8 cellular contexts compared by ENCODE assay signal in genomic region chr13:111429064-111429558, GRCh38.
DNase-seq lines count a peak whose midpoint lies in the region; ATAC-seq and TF ChIP-seq lines count a peak whose summit lies in the region.

No MANE protein-coding gene starts in this region.

- no peak overlapping the region for H3K18ac ChIP-seq in trophoblast cell (ENCODE audit: low read length)

- H3K36me3 Mint-ChIP-seq in CD4-positive, alpha-beta T cell (ENCODE audit: low read depth) = no peaks in the 10 kb centered on the region

- H4K91ac ChIP-seq in trophoblast cell (ENCODE audit: low read depth, low read length) = no peak overlapping the region

- CTCF ChIA-PET in CD4-positive, alpha-beta T cell (lab: Charles Lee) = no interaction called here

- H2BK5ac ChIP-seq in trophoblast cell (ENCODE audit: low read depth, low read length, poor library complexity) = no peak overlapping the region

- H3K14ac ChIP-seq in trophoblast cell (ENCODE audit: low read length) = no peak overlapping the region

- H3K4me1 Mint-ChIP-seq in CD4-positive, alpha-beta T cell (ENCODE audit: low read depth) = no peaks in the 10 kb centered on the region

- H3K4me2 ChIP-seq in fibroblast of lung (ENCODE audit: extremely low read depth, insufficient read depth, low read length) (no peak overlapping the region), trophoblast cell (ENCODE audit: low read length) (peak overlapping the region; percentile 70)

- intact Hi-C loops in CD4-positive, alpha-beta T cell (cut with DNase I, micrococcal nuclease) = no loop called here

- peaks cover 15% of the 10 kb centered on the region for H3K27me3 Mint-ChIP-seq in CD4-positive, alpha-beta T cell

- H3K9me3 ChIP-seq in CD4-positive, alpha-beta T cell (ENCODE audit: control insufficient read depth, low read length) = no peaks in the 10 kb centered on the region
- H3K9me3 ChIP-seq in fibroblast of lung (ENCODE audit: control insufficient read depth, insufficient read depth, low read depth, low read length) (no peaks in the 10 kb centered on the region), trophoblast cell (ENCODE audit: insufficient read depth, low read depth, low read length) (peaks cover 3% of the 10 kb centered on the region)

- H3K27me3 ChIP-seq in CD4-positive, alpha-beta T cell (ENCODE audit: control insufficient read depth, insufficient read depth, low read length) = no peaks in the 10 kb centered on the region
- H3K27me3 ChIP-seq in fibroblast of lung (ENCODE audit: control insufficient read depth, insufficient read depth, low read length) (no peaks in the 10 kb centered on the region), trophoblast cell (ENCODE audit: insufficient read depth, low read length) (no peaks in the 10 kb centered on the region)

- H3K4ac ChIP-seq in trophoblast cell (ENCODE audit: low read depth, low read length) = no peak overlapping the region

- H3K9me3 Mint-ChIP-seq in CD4-positive, alpha-beta T cell = no peaks in the 10 kb centered on the region

- WGBS in trophoblast cell (ENCODE audit: extremely low coverage, insufficient coverage, insufficient read length) = no CpG with 5 or more reads among the region's 12 CpGs

- peak; percentile 58 for ATAC-seq in CD4-positive, alpha-beta T cell (ENCODE audit: poor library complexity)

- H2AFZ ChIP-seq in fibroblast of lung (ENCODE audit: low read length) (no peak overlapping the region), trophoblast cell (ENCODE audit: insufficient read depth, low read length, poor library complexity) (no peak overlapping the region)

- no peak overlapping the region for H3K9ac ChIP-seq in fibroblast of lung (ENCODE audit: insufficient read depth, low read length)
- no peak overlapping the region for H3K9ac ChIP-seq in trophoblast cell (ENCODE audit: low read length)

- no peaks in the 10 kb centered on the region for H3K79me2 ChIP-seq in fibroblast of lung (ENCODE audit: control insufficient read depth, insufficient read depth, low read length)
- no peaks in the 10 kb centered on the region for H3K79me2 ChIP-seq in trophoblast cell (ENCODE audit: control insufficient read depth, insufficient read depth, low read length, poor library complexity)

- no peak overlapping the region for H4K12ac ChIP-seq in trophoblast cell (ENCODE audit: low read depth, low read length)

- H4K8ac ChIP-seq in trophoblast cell (ENCODE audit: low read depth, low read length) = no peak overlapping the region

- H2BK12ac ChIP-seq in trophoblast cell (ENCODE audit: low read length) = no peak overlapping the region

- H3K4me3 Mint-ChIP-seq in CD4-positive, alpha-beta T cell = no peak overlapping the region

- no peak overlapping the region for H3K23ac ChIP-seq in trophoblast cell (ENCODE audit: low read length)

- H3K4me3 ChIP-seq in WI38 (ENCODE audit: low read depth, low read length) (no peak overlapping the region), fibroblast of lung (replicated peaks in 1 of 4; ENCODE audit: control extremely low read depth in 1 of 4, insufficient read depth in 1 of 4, low read depth in 3 of 4, low read length in 4 of 4) (no peak overlapping the region), trophoblast cell (ENCODE audit: low read depth, low read length) (peak overlapping the region; percentile 23)

- no peaks in the 10 kb centered on the region for H4K20me1 ChIP-seq in fibroblast of lung (ENCODE audit: control insufficient read depth, extremely low read depth, insufficient read depth, low read length)

- H3K27ac Mint-ChIP-seq in CD4-positive, alpha-beta T cell = no peak overlapping the region

- no peaks in the 10 kb centered on the region for H3K36me3 ChIP-seq in fibroblast of lung (ENCODE audit: control insufficient read depth, insufficient read depth, low read length)
- no peaks in the 10 kb centered on the region for H3K36me3 ChIP-seq in trophoblast cell (ENCODE audit: control insufficient read depth in 1 of 2, insufficient read depth in 2 of 2, low read length in 2 of 2)

- no peak overlapping the region for H2AK5ac ChIP-seq in trophoblast cell (ENCODE audit: low read length)

- no peak overlapping the region for H3K27ac ChIP-seq in CD4-positive, alpha-beta T cell (ENCODE audit: low read depth, low read length)
- H3K27ac ChIP-seq in fibroblast of lung (ENCODE audit: insufficient read depth, low read length) (no peak overlapping the region), trophoblast cell (ENCODE audit: low read depth, low read length) (no peak overlapping the region)

- POLR2A ChIA-PET in CD4-positive, alpha-beta T cell (lab: Charles Lee) = no interaction called here

- peak in 4 of 10 experiments; percentile 2 to 25 (median 17) for DNase-seq in CD4-positive, alpha-beta T cell
- DNase-seq in GM19240 (ENCODE audit: insufficient read length, low spot score) (peak; percentile 44), Kasumi-1 (lab: John Stamatoyannopoulos, UW) (peak; percentile 7 to 38), fibroblast of lung (ENCODE audit: low read depth in 2 of 2) (peak; percentile 1 to 27), trophoblast cell (peak; percentile 37 to 69), SKM-1 (lab: John Stamatoyannopoulos, UW; ENCODE audit: unreplicated experiment) (no peak)
- no peak for DNase-seq in activated CD4-positive, CD25-positive, alpha-beta regulatory T cell treated with anti-CD3 and anti-CD28 coated beads, Interleukin-2, amount 50 U/mL, for 72 hours

- H2BK120ac ChIP-seq in trophoblast cell (ENCODE audit: insufficient read depth, low read length, poor library complexity) = no peak overlapping the region

- peak; percentile 44 for TF ChIP-seq CTCF in CD4-positive, alpha-beta T cell (IDR thresholded peaks at IDR 0.05)
- TF ChIP-seq CTCF in WI38 (IDR thresholded peaks at IDR 0.05; ENCODE audit: low read depth, low read length) (peak; percentile 63), fibroblast of lung (conservative IDR thresholded peaks at IDR 0.05 in 1 of 2, IDR thresholded peaks at IDR 0.05 in 1 of 2; ENCODE audit: low read depth in 1 of 2, low read length in 2 of 2) (peak; percentile 52 to 67)

- H3K79me1 ChIP-seq in trophoblast cell (ENCODE audit: low read length) = no peaks in the 10 kb centered on the region

- no peaks in the 10 kb centered on the region for H3K4me1 ChIP-seq in fibroblast of lung (ENCODE audit: control insufficient read depth, extremely low read depth, insufficient read depth, low read length)
- H3K4me1 ChIP-seq in trophoblast cell (ENCODE audit: control insufficient read depth in 1 of 2, insufficient read depth in 2 of 2, low read length in 2 of 2) = peaks cover 0 to 3% of the 10 kb centered on the region in 2 experiments

Comparison
In these comparisons a context has a peak if more than half of its experiments do, and no peak if none do; other contexts are left out.
1. DNase-seq: peak in GM19240 (single experiment), Kasumi-1 (2 of 2), fibroblast of lung (2 of 2) and trophoblast cell (2 of 2); none in activated CD4-positive, CD25-positive, alpha-beta regulatory T cell treated with anti-CD3 and anti-CD28 coated beads, Interleukin-2, amount 50 U/mL, for 72 hours (single experiment) and SKM-1 (single experiment).
2. Peak in every context shown above with its lines, with median percentiles within 50 percentile points of each other: CTCF ChIP-seq.